Comparison of ENCODE assay signal across 8 cellular contexts in the genomic region with DNA sequence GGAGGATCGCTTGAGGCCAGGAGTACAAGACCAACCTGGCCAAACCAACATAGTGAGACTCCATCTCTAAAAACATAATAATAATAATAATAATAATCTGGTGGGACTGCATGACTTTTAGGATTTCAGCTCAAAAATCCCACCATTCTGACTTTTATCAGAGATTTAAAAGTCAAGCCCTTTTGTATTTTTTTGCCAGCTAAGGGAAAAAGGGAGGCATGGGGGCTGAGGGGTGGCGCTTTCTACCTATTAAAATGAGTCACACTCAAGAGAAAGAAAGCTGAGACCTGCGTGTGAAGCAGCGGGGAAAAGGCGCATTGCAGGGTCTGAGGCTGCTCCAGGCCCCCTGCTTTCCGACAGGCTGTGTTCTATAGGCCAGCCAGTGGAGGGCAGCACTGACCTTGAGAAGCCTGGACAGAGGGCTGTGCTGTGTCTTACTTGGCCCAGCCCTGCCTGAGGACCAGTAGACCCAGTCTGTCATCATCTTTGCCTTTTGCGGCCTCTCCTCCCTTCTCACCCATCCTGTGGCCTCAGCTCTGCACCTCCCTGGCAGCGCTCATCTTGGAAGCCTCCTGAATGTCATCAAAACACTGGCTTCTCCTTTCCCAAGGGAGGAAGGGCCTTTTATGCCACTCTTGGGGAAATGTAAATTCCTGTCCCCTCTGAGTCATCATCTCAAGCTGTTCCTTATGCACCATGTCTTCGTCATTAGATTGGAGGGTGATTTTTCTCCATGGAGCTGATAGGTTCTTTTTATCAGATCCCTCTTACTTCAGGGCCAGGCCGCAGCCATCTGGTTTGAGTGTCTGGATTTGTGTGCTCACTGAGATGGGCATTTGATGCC. TPM values are rescaled to one million over a fixed set of nuclear protein-coding genes. Genes with fewer than 3 reads are reported as not detected.
DNase-seq lines count a peak whose midpoint lies in the region; ATAC-seq and TF ChIP-seq lines count a peak whose summit lies in the region.

No MANE protein-coding gene starts in this region.

- no peak overlapping the region for H3K4me2 ChIP-seq in parathyroid adenoma (ENCODE audit: low read length)

- H3K27me3 ChIP-seq in BJ (ENCODE audit: control insufficient read depth, insufficient read depth, low read length): no peaks in the 10 kb centered on the region
- H3K27me3 ChIP-seq in parathyroid adenoma (ENCODE audit: control insufficient read depth, insufficient read depth, low read length): no peaks in the 10 kb centered on the region

- H3K79me2 ChIP-seq in parathyroid adenoma: no peaks in the 10 kb centered on the region

- peak; percentile 76 to 82 for ATAC-seq in activated T-cell treated with anti-CD3 and anti-CD28 coated beads, Interleukin-2, amount 50 U/mL, for 72 hours (replicated peaks in 1 of 2)
- ATAC-seq in HG03442 (IDR thresholded peaks at IDR 0.05; ENCODE audit: unreplicated experiment): no peak

- H3K27ac ChIP-seq in parathyroid adenoma: no peak overlapping the region

- no peak overlapping the region for H2AFZ ChIP-seq in parathyroid adenoma

- H3K9me3 Mint-ChIP-seq in activated T-cell treated with anti-CD3 and anti-CD28 coated beads, Interleukin-2, amount 50 U/mL, for 72 hours: no peaks in the 10 kb centered on the region

- no peak overlapping the region for H3K9ac ChIP-seq in parathyroid adenoma

- POLR2A ChIA-PET in BJ (lab: Charles Lee): interaction anchor here (0.6 kb wide), 1 partner anchor 22 kb away, joined by 3 read pairs; no protein-coding TSS in a partner anchor

- CTCF ChIA-PET in BJ (lab: Yijun Ruan, JAX): interaction anchor here (0.7 to 6.3 kb wide), 34 partner anchors 10 to 487 kb away, joined by 3 to 88 read pairs (median 4); partner anchors contain the start of gene CRY2

- in situ Hi-C loops in GM13977 (cut with MboI; ENCODE audit: low pct_unique_long_range_greater_than_20kb, low sequenced_read_pairs, unreplicated experiment): no loop called here

- no peaks in the 10 kb centered on the region for H3K27me3 Mint-ChIP-seq in activated T-cell treated with anti-CD3 and anti-CD28 coated beads, Interleukin-2, amount 50 U/mL, for 72 hours (ENCODE audit: low read depth)

- peaks cover 1 to 10% of the 10 kb centered on the region in 2 donors for H3K36me3 Mint-ChIP-seq in activated T-cell treated with anti-CD3 and anti-CD28 coated beads, Interleukin-2, amount 50 U/mL, for 72 hours (ENCODE audit: insufficient read depth in 2 of 2)

- DNase-seq in BJ (ENCODE audit: low read depth) (peak; percentile 84), GM13977 (ENCODE audit: low spot score) (peak; percentile 54), NCI-H2227 (lab: John Stamatoyannopoulos, UW; ENCODE audit: unreplicated experiment) (peak; percentile 90), globus pallidus (ENCODE audit: low spot score) (peak; percentile 79), mucosa of gallbladder (ENCODE audit: low spot score) (no peak)
- peak; percentile 37 to 44 for DNase-seq in activated T-cell treated with anti-CD3 and anti-CD28 coated beads, Interleukin-2, amount 50 U/mL, for 72 hours

- no peak overlapping the region for H3K27ac Mint-ChIP-seq in activated T-cell treated with anti-CD3 and anti-CD28 coated beads, Interleukin-2, amount 50 U/mL, for 72 hours

- H3K9me3 ChIP-seq in parathyroid adenoma (ENCODE audit: control insufficient read depth, low read length): no peaks in the 10 kb centered on the region

- H3K36me3 ChIP-seq in BJ (ENCODE audit: control insufficient read depth, insufficient read depth, low read length) (peaks cover 35% of the 10 kb centered on the region), parathyroid adenoma (ENCODE audit: control insufficient read depth, insufficient read depth, low read length) (no peaks in the 10 kb centered on the region)

- H3K4me3 ChIP-seq in BJ (ENCODE audit: low read depth, low read length) (no peak overlapping the region), parathyroid adenoma (ENCODE audit: low read depth, low read length) (no peak overlapping the region)

- no peak overlapping the region for H3K4me3 Mint-ChIP-seq in activated T-cell treated with anti-CD3 and anti-CD28 coated beads, Interleukin-2, amount 50 U/mL, for 72 hours

- no peaks in the 10 kb centered on the region for H3K4me1 Mint-ChIP-seq in activated T-cell treated with anti-CD3 and anti-CD28 coated beads, Interleukin-2, amount 50 U/mL, for 72 hours (ENCODE audit: low read depth)

- no peaks in the 10 kb centered on the region for H3K4me1 ChIP-seq in parathyroid adenoma

- TF ChIP-seq CTCF in BJ (IDR thresholded peaks at IDR 0.05; ENCODE audit: insufficient read depth, low read depth, low read length) (peak; percentile 84), GM13977 (IDR thresholded peaks at IDR 0.05; ENCODE audit: extremely low read depth, insufficient read depth, missing control alignments) (peak; percentile 74), parathyroid adenoma (IDR thresholded peaks at IDR 0.05) (peak; percentile 51)

RNA-seq across cellular contexts. Expression of gene MAPK8IP1, which starts 12.7 kb away (rescaled TPM):
- polyA plus RNA-seq in BJ (2011; rRNA removed): 5.6 and 8.7 TPM in 2 replicates
- 7.8 and 11.2 TPM in 2 replicates for polyA minus RNA-seq in BJ (2011; rRNA and poly(A)+ RNA removed)
- total RNA-seq in activated T-cell treated with anti-CD3 and anti-CD28 coated beads, Interleukin-2, amount 50 U/mL, for 72 hours: under 1 TPM; 0.50 to 0.69 TPM
- total RNA-seq in mucosa of gallbladder: 16.3 TPM

RNA-seq across cellular contexts. Expression of gene CRY2, which starts 25.5 kb away (rescaled TPM):
- 12.1 and 16.7 TPM in 2 replicates for polyA plus RNA-seq in BJ (2011; rRNA removed)
- polyA minus RNA-seq in BJ (2011; rRNA and poly(A)+ RNA removed): 24.4 and 29.9 TPM in 2 replicates
- total RNA-seq in activated T-cell treated with anti-CD3 and anti-CD28 coated beads, Interleukin-2, amount 50 U/mL, for 72 hours: 10 to 100 TPM; 20.2 to 23.8 TPM
- 61.9 TPM for total RNA-seq in mucosa of gallbladder

RNA-seq across cellular contexts. Expression of gene FREY1, which starts 34.3 kb away (rescaled TPM):
- polyA plus RNA-seq in BJ (2011; rRNA removed): 0.22 and 0.33 TPM in 2 replicates
- polyA minus RNA-seq in BJ (2011; rRNA and poly(A)+ RNA removed): 1.1 and 2.1 TPM in 2 replicates
- total RNA-seq in activated T-cell treated with anti-CD3 and anti-CD28 coated beads, Interleukin-2, amount 50 U/mL, for 72 hours: 1 to 10 TPM; 1.3 to 1.9 TPM
- total RNA-seq in mucosa of gallbladder: not detected

RNA-seq across cellular contexts. Expression of gene PEX16, which starts 44.9 kb away (rescaled TPM):
- 24.7 and 37.4 TPM in 2 replicates for polyA plus RNA-seq in BJ (2011; rRNA removed)
- polyA minus RNA-seq in BJ (2011; rRNA and poly(A)+ RNA removed): 12.1 and 17.2 TPM in 2 replicates
- total RNA-seq in activated T-cell treated with anti-CD3 and anti-CD28 coated beads, Interleukin-2, amount 50 U/mL, for 72 hours: 10 to 100 TPM; 42.5 to 46.8 TPM
- 31.4 TPM for total RNA-seq in mucosa of gallbladder

RNA-seq across cellular contexts. Expression of gene LARGE2, which starts 49.7 kb away (rescaled TPM):
- polyA plus RNA-seq in BJ (2011; rRNA removed): 0.05 TPM in 1 of 2 replicates, not detected in the other
- polyA minus RNA-seq in BJ (2011; rRNA and poly(A)+ RNA removed): not detected in 2 replicates
- 1 to 10 TPM in 1 of 2 donors, under 1 TPM in 1; 0.90 to 1.4 TPM for total RNA-seq in activated T-cell treated with anti-CD3 and anti-CD28 coated beads, Interleukin-2, amount 50 U/mL, for 72 hours
- total RNA-seq in mucosa of gallbladder: 2.2 TPM

Comparison
In these comparisons a context has a peak if more than half of its experiments do, and no peak if none do; other contexts are left out.
1. RNA of gene MAPK8IP1, which starts 12.7 kb away (total RNA-seq): 16.3 TPM in mucosa of gallbladder (single experiment); 0.50 to 0.69 TPM in activated T-cell treated with anti-CD3 and anti-CD28 coated beads, Interleukin-2, amount 50 U/mL, for 72 hours; every median in the first group is over 10 times any median in the second.
2. Peak in every context shown above with its lines, with median percentiles within 50 percentile points of each other: CTCF ChIP-seq.